ENCODE assay signal across 13 cellular contexts in genomic region chr12:6954754-6955461, GRCh38. TPM values are rescaled to one million over a fixed set of nuclear protein-coding genes. Genes with fewer than 3 reads are reported as not detected.
DNase-seq lines count a peak whose midpoint lies in the region; ATAC-seq and TF ChIP-seq lines count a peak whose summit lies in the region.
"Had no signal": no experiment of that assay in that cellular context is flagged by ENCODE, and none has a peak within 500 bp of the region (broad histone marks: within the 10 kb centered on the region; RNA-seq: fewer than 3 reads in every experiment).

No MANE protein-coding gene starts in this region.

- no peaks in the 10 kb centered on the region for H3K9me3 ChIP-seq in mesenchymal stem cell (ENCODE audit: control insufficient read depth, low read length)
- no peaks in the 10 kb centered on the region for H3K9me3 ChIP-seq in vagina

- no peak overlapping the region for H2BK15ac ChIP-seq in mesenchymal stem cell (ENCODE audit: low read depth, poor library complexity, severe bottlenecking)

- H2BK12ac ChIP-seq in mesenchymal stem cell (ENCODE audit: low read length in 2 of 2) = peak overlapping the region in 1 of 2 experiments; percentile 38

- H3K4me3 ChIP-seq in mesenchymal stem cell (ENCODE audit: insufficient read depth in 1 of 2, low read depth in 1 of 2, low read length in 2 of 2) (peak overlapping the region in 1 of 2 experiments; percentile 11), vagina (no peak overlapping the region), dorsolateral prefrontal cortex (no peak overlapping the region)

- POLR2A ChIA-PET in activated CD4-positive, alpha-beta memory T cell treated with anti-CD3 and anti-CD28 coated beads, Interleukin-2, amount 10 ng/mL, durations not matched to agents 7 days and 5 days (lab: Charles Lee) = interaction anchor here (0.8 to 13.2 kb wide), 6 partner anchors 7 to 153 kb away, joined by 3 to 1188 read pairs (median 3); partner anchors contain the start of genes C12orf57, PTPN6 and RNU7-1

- no peak overlapping the region for H3K27ac ChIP-seq in mesenchymal stem cell (ENCODE audit: low read length, poor library complexity, severe bottlenecking)
- peak overlapping the region; percentile 30 for H3K27ac ChIP-seq in vagina
- H3K27ac ChIP-seq in dorsolateral prefrontal cortex = peak overlapping the region in 1 of 59 donors; percentile 2

- H3K4me1 ChIP-seq in mesenchymal stem cell (ENCODE audit: control insufficient read depth, insufficient read depth, low read depth, low read length) (peaks cover 14% of the 10 kb centered on the region), vagina (peaks cover 9% of the 10 kb centered on the region)

- H2BK120ac ChIP-seq in mesenchymal stem cell (ENCODE audit: low read depth, low read length) = no peak overlapping the region

- H3K4me1 Mint-ChIP-seq in activated naive CD4-positive, alpha-beta T cell treated with anti-CD3 and anti-CD28 coated beads, Interleukin-2, amount 50 U/mL, for 24 hours = peaks cover 72% of the 10 kb centered on the region
- peaks cover 83% of the 10 kb centered on the region for H3K4me1 Mint-ChIP-seq in activated CD4-positive, alpha-beta memory T cell treated with anti-CD3 and anti-CD28 coated beads, Interleukin-2, amount 10 ng/mL, durations not matched to agents 7 days and 5 days

- peaks cover 2% of the 10 kb centered on the region for H3K79me1 ChIP-seq in mesenchymal stem cell (replicated peaks; ENCODE audit: low read length, poor library complexity, severe bottlenecking)

- H2BK5ac ChIP-seq in mesenchymal stem cell (ENCODE audit: low read depth, low read length, poor library complexity, severe bottlenecking) = no peak overlapping the region

- H3K27ac Mint-ChIP-seq in activated naive CD4-positive, alpha-beta T cell treated with anti-CD3 and anti-CD28 coated beads, Interleukin-2, amount 50 U/mL, for 24 hours = peak overlapping the region; percentile 98
- peak overlapping the region; percentile 99 for H3K27ac Mint-ChIP-seq in activated CD4-positive, alpha-beta memory T cell treated with anti-CD3 and anti-CD28 coated beads, Interleukin-2, amount 10 ng/mL, durations not matched to agents 7 days and 5 days

- no peak for ATAC-seq in HG03521 (IDR thresholded peaks at IDR 0.05; ENCODE audit: unreplicated experiment)
- no peak for ATAC-seq in HG02973 (IDR thresholded peaks at IDR 0.05; ENCODE audit: unreplicated experiment)

- WGBS in mesenchymal stem cell = 97% methylated on average over 24 of the region's 24 CpGs

- H3K4me2 ChIP-seq in mesenchymal stem cell (ENCODE audit: low read length, poor library complexity, severe bottlenecking) = no peak overlapping the region

- CTCF ChIA-PET in activated CD4-positive, alpha-beta memory T cell treated with anti-CD3 and anti-CD28 coated beads, Interleukin-2, amount 10 ng/mL, durations not matched to agents 7 days and 5 days (lab: Charles Lee) = interaction anchor here (0.6 to 12.2 kb wide), 5 partner anchors 7 to 83 kb away, joined by 3 to 465 read pairs (median 6); partner anchors contain the start of genes C12orf57, PTPN6 and RNU7-1

- no peak for TF ChIP-seq POLR2A in vagina (IDR thresholded peaks at IDR 0.05)

- DNase-seq in activated naive CD4-positive, alpha-beta T cell (lab: John Stamatoyannopoulos, UW) = no peak
- no peak for DNase-seq in activated CD4-positive, alpha-beta memory T cell treated with anti-CD3 and anti-CD28 coated beads, Interleukin-2, amount 10 ng/mL, durations not matched to agents 7 days and 5 days
- no peak for DNase-seq in mesenchymal stem cell
- no peak for DNase-seq in vagina (ENCODE audit: extremely low spot score in 2 of 2)
- DNase-seq in dorsolateral prefrontal cortex = no peak
- DNase-seq: activated CD4-positive, CD25-positive, alpha-beta regulatory T cell treated with anti-CD3 and anti-CD28 coated beads, Interleukin-2, amount 50 U/mL, for 72 hours; NCI-H345; SHP77 treated with DMSO at 0.1 percent for 48 hours had no signal

- no peak overlapping the region for H3K18ac ChIP-seq in mesenchymal stem cell (ENCODE audit: low read depth in 1 of 2, low read length in 2 of 2)

- H3K23ac ChIP-seq in mesenchymal stem cell (ENCODE audit: low read length in 2 of 2) = no peak overlapping the region

- H3K14ac ChIP-seq in mesenchymal stem cell (ENCODE audit: low read length in 2 of 2) = no peak overlapping the region

- H3K27me3 ChIP-seq in mesenchymal stem cell (ENCODE audit: control insufficient read depth in 1 of 2, insufficient read depth in 1 of 2, low read length in 2 of 2) (peaks cover 0 to 18% of the 10 kb centered on the region in 2 experiments), vagina (no peaks in the 10 kb centered on the region), dorsolateral prefrontal cortex (no peaks in the 10 kb centered on the region)

- H3K36me3 Mint-ChIP-seq in activated naive CD4-positive, alpha-beta T cell treated with anti-CD3 and anti-CD28 coated beads, Interleukin-2, amount 50 U/mL, for 24 hours = peaks cover 46% of the 10 kb centered on the region
- H3K36me3 Mint-ChIP-seq in activated CD4-positive, alpha-beta memory T cell treated with anti-CD3 and anti-CD28 coated beads, Interleukin-2, amount 10 ng/mL, durations not matched to agents 7 days and 5 days (ENCODE audit: low read depth) = peaks cover 82% of the 10 kb centered on the region

- peaks cover 0 to 36% of the 10 kb centered on the region in 2 experiments for H3K36me3 ChIP-seq in mesenchymal stem cell (ENCODE audit: control insufficient read depth in 1 of 2, insufficient read depth in 2 of 2, low read depth in 1 of 2, low read length in 2 of 2)
- no peaks in the 10 kb centered on the region for H3K36me3 ChIP-seq in vagina

- no peak overlapping the region for H3K4ac ChIP-seq in mesenchymal stem cell (ENCODE audit: low read depth in 1 of 2, low read length in 2 of 2)

- no peak overlapping the region for H3K9ac ChIP-seq in mesenchymal stem cell (ENCODE audit: low read length)

- H2AK5ac ChIP-seq in mesenchymal stem cell (ENCODE audit: low read length, severe bottlenecking) = no peak overlapping the region

- H4K8ac ChIP-seq in mesenchymal stem cell (ENCODE audit: low read length) = peak overlapping the region; percentile 12

- no peaks in the 10 kb centered on the region for H3K9me3 Mint-ChIP-seq in activated naive CD4-positive, alpha-beta T cell treated with anti-CD3 and anti-CD28 coated beads, Interleukin-2, amount 50 U/mL, for 24 hours
- H3K9me3 Mint-ChIP-seq in activated CD4-positive, alpha-beta memory T cell treated with anti-CD3 and anti-CD28 coated beads, Interleukin-2, amount 10 ng/mL, durations not matched to agents 7 days and 5 days = no peaks in the 10 kb centered on the region

- TF ChIP-seq CTCF in vagina (IDR thresholded peaks at IDR 0.05) (no peak), dorsolateral prefrontal cortex (IDR thresholded peaks at IDR 0.05 in 54 of 56, conservative IDR thresholded peaks at IDR 0.05 in 2 of 56; ENCODE audit: low read depth in 1 of 56, partially characterized antibody in 56 of 56) (no peak)

- H4K91ac ChIP-seq in mesenchymal stem cell (ENCODE audit: low read length) = peak overlapping the region; percentile 25

- intact Hi-C loops in vagina (cut with DNase I) = no loop called here
- intact Hi-C loops in dorsolateral prefrontal cortex (cut with DNase I) = no loop called here

- H2AFZ ChIP-seq in mesenchymal stem cell (ENCODE audit: low read depth, low read length) = no peak overlapping the region

- H3K27me3 Mint-ChIP-seq in activated naive CD4-positive, alpha-beta T cell treated with anti-CD3 and anti-CD28 coated beads, Interleukin-2, amount 50 U/mL, for 24 hours = no peaks in the 10 kb centered on the region
- H3K27me3 Mint-ChIP-seq in activated CD4-positive, alpha-beta memory T cell treated with anti-CD3 and anti-CD28 coated beads, Interleukin-2, amount 10 ng/mL, durations not matched to agents 7 days and 5 days = no peaks in the 10 kb centered on the region

- peak overlapping the region; percentile 99 for H3K4me3 Mint-ChIP-seq in activated naive CD4-positive, alpha-beta T cell treated with anti-CD3 and anti-CD28 coated beads, Interleukin-2, amount 50 U/mL, for 24 hours
- H3K4me3 Mint-ChIP-seq in activated CD4-positive, alpha-beta memory T cell treated with anti-CD3 and anti-CD28 coated beads, Interleukin-2, amount 10 ng/mL, durations not matched to agents 7 days and 5 days = peak overlapping the region; percentile 94

RNA-seq across cellular contexts. Expression of gene PTPN6, which starts 3.8 kb away (rescaled TPM):
- 100 to 1,000 TPM; 295 to 299 TPM for total RNA-seq in activated CD4-positive, alpha-beta memory T cell treated with anti-CD3 and anti-CD28 coated beads, Interleukin-2, amount 10 ng/mL, durations not matched to agents 7 days and 5 days
- 0.73 TPM for polyA plus RNA-seq in mesenchymal stem cell (2013, experiment 1 of 2)
- polyA plus RNA-seq in mesenchymal stem cell (2013, experiment 2 of 2) = 1.2 TPM
- total RNA-seq in vagina (17.4 TPM), dorsolateral prefrontal cortex (10 to 100 TPM in 52 of 120 experiments, 1 to 10 TPM in 68; 2.6 to 25.6 (median 9.2) TPM)

RNA-seq across cellular contexts. Expression of gene C12orf57, which starts 11.1 kb away (rescaled TPM):
- 100 to 1,000 TPM; 141 TPM for total RNA-seq in activated CD4-positive, alpha-beta memory T cell treated with anti-CD3 and anti-CD28 coated beads, Interleukin-2, amount 10 ng/mL, durations not matched to agents 7 days and 5 days
- polyA plus RNA-seq in mesenchymal stem cell (2013, experiment 1 of 2) = 186 TPM
- 188 TPM for polyA plus RNA-seq in mesenchymal stem cell (2013, experiment 2 of 2)
- total RNA-seq in vagina (760 TPM), dorsolateral prefrontal cortex (100 to 1,000 TPM; 102 to 287 (median 162) TPM)

RNA-seq across cellular contexts. Expression of gene RNU7-1, which starts 11.3 kb away (rescaled TPM):
- total RNA-seq in activated CD4-positive, alpha-beta memory T cell treated with anti-CD3 and anti-CD28 coated beads, Interleukin-2, amount 10 ng/mL, durations not matched to agents 7 days and 5 days = not detected
- polyA plus RNA-seq in mesenchymal stem cell (2013, experiment 1 of 2) = not detected
- not detected for polyA plus RNA-seq in mesenchymal stem cell (2013, experiment 2 of 2)
- not detected for total RNA-seq in vagina
- not detected for total RNA-seq in dorsolateral prefrontal cortex
- total RNA-seq: MCF 10A had no signal
- polyA plus RNA-seq: esophagus had no signal

RNA-seq across cellular contexts. Expression of gene PHB2, which starts 15.6 kb away (rescaled TPM):
- 100 to 1,000 TPM; 194 to 196 TPM for total RNA-seq in activated CD4-positive, alpha-beta memory T cell treated with anti-CD3 and anti-CD28 coated beads, Interleukin-2, amount 10 ng/mL, durations not matched to agents 7 days and 5 days
- polyA plus RNA-seq in mesenchymal stem cell (2013, experiment 1 of 2) = 253 TPM
- 265 TPM for polyA plus RNA-seq in mesenchymal stem cell (2013, experiment 2 of 2)
- total RNA-seq in vagina (199 TPM), dorsolateral prefrontal cortex (100 to 1,000 TPM in 11 of 120 experiments, 10 to 100 TPM in 109; 56.3 to 112 (median 85.1) TPM)

RNA-seq across cellular contexts. Expression of gene EMG1, which starts 15.8 kb away (rescaled TPM):
- total RNA-seq in activated CD4-positive, alpha-beta memory T cell treated with anti-CD3 and anti-CD28 coated beads, Interleukin-2, amount 10 ng/mL, durations not matched to agents 7 days and 5 days = 10 to 100 TPM; 39.4 to 50.2 TPM
- 30.6 TPM for polyA plus RNA-seq in mesenchymal stem cell (2013, experiment 1 of 2)
- 32.3 TPM for polyA plus RNA-seq in mesenchymal stem cell (2013, experiment 2 of 2)
- total RNA-seq in vagina (21.9 TPM), dorsolateral prefrontal cortex (10 to 100 TPM; 17.2 to 38.2 (median 26.5) TPM)

Comparison
In these comparisons a context has a peak if more than half of its experiments do, and no peak if none do; other contexts are left out.
1. RNA of gene PTPN6, which starts 3.8 kb away (total RNA-seq): 295 to 299 TPM in activated CD4-positive, alpha-beta memory T cell treated with anti-CD3 and anti-CD28 coated beads, Interleukin-2, amount 10 ng/mL, durations not matched to agents 7 days and 5 days; 17.4 TPM in vagina (single experiment) and 2.6 to 25.6 TPM in dorsolateral prefrontal cortex; every median in the first group is over 10 times any median in the second.